ENCODE assay signal across 14 cellular contexts in the genomic region with DNA sequence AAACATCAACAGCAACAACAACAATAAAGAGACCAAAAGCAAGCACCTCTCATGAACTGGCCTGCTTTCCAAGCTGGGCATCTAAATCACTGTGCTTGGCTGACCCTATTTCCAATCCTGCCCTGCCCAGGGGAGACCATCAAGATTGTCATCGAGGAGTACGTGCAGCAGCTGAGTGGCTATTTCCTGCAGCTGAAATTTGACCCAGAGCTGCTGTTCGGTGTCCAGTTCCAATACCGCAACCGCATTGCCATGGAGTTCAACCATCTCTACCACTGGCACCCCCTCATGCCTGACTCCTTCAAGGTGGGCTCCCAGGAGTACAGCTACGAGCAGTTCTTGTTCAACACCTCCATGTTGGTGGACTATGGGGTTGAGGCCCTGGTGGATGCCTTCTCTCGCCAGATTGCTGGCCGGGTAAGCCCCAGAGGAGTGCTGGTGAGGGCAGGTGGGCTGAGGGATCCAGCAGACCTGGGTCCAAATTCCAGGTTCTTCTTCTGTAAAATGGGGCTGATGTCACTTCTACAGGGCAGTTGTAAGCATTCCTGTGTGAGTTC.
"Had no signal": no experiment of that assay in that cellular context is flagged by ENCODE, and none has a peak within 500 bp of the region (broad histone marks: within the 10 kb centered on the region; RNA-seq: fewer than 3 reads in every experiment).

No MANE protein-coding gene starts in this region.

- H3K36me3 Mint-ChIP-seq: activated naive CD8-positive, alpha-beta T cell treated with anti-CD3 and anti-CD28 coated beads for 36 hours; natural killer cell treated with Interleukin-12 subunit alpha and Interleukin-12 subunit beta and Interleukin-15 and Interleukin-18, amount 100 ng/mL, for 72 hours had no signal

- H3K36me3 ChIP-seq: tibial nerve had no signal

- H3K4me3 Mint-ChIP-seq: activated naive CD8-positive, alpha-beta T cell treated with anti-CD3 and anti-CD28 coated beads for 36 hours; natural killer cell treated with Interleukin-12 subunit alpha and Interleukin-12 subunit beta and Interleukin-15 and Interleukin-18, amount 100 ng/mL, for 72 hours; stimulated activated naive CD8-positive, alpha-beta T cell treated with anti-CD3 and anti-CD28 coated beads, Interleukin-15, Interleukin-2, amounts not matched to agents 100 ng/mL and 50 ng/mL, for 24 hours; T-helper 1 cell treated with Interleukin-12 subunit alpha and Interleukin-12 subunit beta and Interleukin-4 antibody, amounts not matched to agents 30 μg/mL and 1 μg/mL, for 36 hours had no signal

- H3K9me3 Mint-ChIP-seq: activated naive CD8-positive, alpha-beta T cell treated with anti-CD3 and anti-CD28 coated beads for 36 hours; natural killer cell treated with Interleukin-12 subunit alpha and Interleukin-12 subunit beta and Interleukin-15 and Interleukin-18, amount 100 ng/mL, for 72 hours; stimulated activated naive CD8-positive, alpha-beta T cell treated with anti-CD3 and anti-CD28 coated beads, Interleukin-15, Interleukin-2, amounts not matched to agents 100 ng/mL and 50 ng/mL, for 24 hours; T-helper 1 cell treated with Interleukin-12 subunit alpha and Interleukin-12 subunit beta and Interleukin-4 antibody, amounts not matched to agents 30 μg/mL and 1 μg/mL, for 36 hours had no signal

- H3K27me3 ChIP-seq: esophagus squamous epithelium, tibial nerve had no signal

- H3K27ac Mint-ChIP-seq: activated naive CD8-positive, alpha-beta T cell treated with anti-CD3 and anti-CD28 coated beads for 36 hours; natural killer cell treated with Interleukin-12 subunit alpha and Interleukin-12 subunit beta and Interleukin-15 and Interleukin-18, amount 100 ng/mL, for 72 hours; stimulated activated naive CD8-positive, alpha-beta T cell treated with anti-CD3 and anti-CD28 coated beads, Interleukin-15, Interleukin-2, amounts not matched to agents 100 ng/mL and 50 ng/mL, for 24 hours; T-helper 1 cell treated with Interleukin-12 subunit alpha and Interleukin-12 subunit beta and Interleukin-4 antibody, amounts not matched to agents 30 μg/mL and 1 μg/mL, for 36 hours had no signal

- H3K9me3 ChIP-seq: esophagus squamous epithelium, neutrophil, tibial nerve had no signal

- H3K27ac ChIP-seq: neutrophil, tibial nerve had no signal

- DNase-seq: activated naive CD4-positive, alpha-beta T cell; activated naive CD8-positive, alpha-beta T cell treated with anti-CD3 and anti-CD28 coated beads for 36 hours; amniotic stem cell; dermis blood vessel endothelial cell; effector memory CD4-positive, alpha-beta T cell; esophagus squamous epithelium; left ventricle myocardium superior; stimulated activated CD4-positive, alpha-beta T cell treated with anti-CD3 and anti-CD28 coated beads, Interleukin-2, amount 100 ng/mL, for 24 hours had no signal

- H3K4me1 ChIP-seq: tibial nerve had no signal

- ATAC-seq: activated CD4-positive, CD25-positive, alpha-beta regulatory T cell treated with anti-CD3 and anti-CD28 coated beads, Interleukin-2, amount 50 U/mL, for 24 hours; left ventricle myocardium superior; natural killer cell treated with Interleukin-12 subunit alpha and Interleukin-12 subunit beta and Interleukin-15 and Interleukin-18, amount 100 ng/mL, for 72 hours had no signal

- H3K4me3 ChIP-seq: esophagus squamous epithelium, tibial nerve had no signal
